In genomic region chr2:46519265-46519664, GRCh38 we compare ENCODE assay signal across 25 cellular contexts. TPM values are rescaled to one million over a fixed set of nuclear protein-coding genes. Genes with fewer than 3 reads are reported as not detected.
"Had no signal": no experiment of that assay in that cellular context is flagged by ENCODE, and none has a peak within 500 bp of the region (broad histone marks: within the 10 kb centered on the region; RNA-seq: fewer than 3 reads in every experiment).

No MANE protein-coding gene starts in this region.

- DNase-seq: effector memory CD4-positive, alpha-beta T cell; islet precursor cell; lower lobe of right lung; natural killer cell; ovary; stimulated activated CD4-positive, alpha-beta T cell treated with anti-CD3 and anti-CD28 coated beads, Interleukin-12 subunit alpha, Interleukin-12 subunit beta, amount 100 ng/mL, for 4 hours; stimulated activated naive CD4-positive, alpha-beta T cell treated with Interleukin-2 at 50 U/mL for 16 hours; thyroid gland had no signal

- H3K27me3 ChIP-seq: gastrocnemius medialis, heart right ventricle, ovary, right atrium auricular region, sigmoid colon, suprapubic skin, thyroid gland had no signal

- ATAC-seq: esophagus mucosa, natural killer cell had no signal

- H3K36me3 Mint-ChIP-seq: type B pancreatic cell had no signal

- H3K27ac ChIP-seq: lower lobe of right lung, ovary, thyroid gland had no signal

- H3K9me3 ChIP-seq: gastrocnemius medialis, ovary, thyroid gland had no signal

- H3K4me1 Mint-ChIP-seq: natural killer cell, neural crest cell had no signal

- H3K27ac Mint-ChIP-seq: memory B cell, mesothelial cell of epicardium, natural killer cell, type B pancreatic cell had no signal

- H3K4me3 ChIP-seq: coronary artery, gastrocnemius medialis, heart right ventricle, lower lobe of right lung, ovary, right atrium auricular region, sigmoid colon, skin epidermis, suprapubic skin, thyroid gland had no signal

- H3K4me1 ChIP-seq: thyroid gland had no signal

- H3K4me3 Mint-ChIP-seq: memory B cell, mesothelial cell of epicardium, natural killer cell, neural crest cell, type B pancreatic cell had no signal

- H3K36me3 ChIP-seq: gastrocnemius medialis, heart right ventricle, lower lobe of right lung, ovary, right atrium auricular region, sigmoid colon, suprapubic skin, thyroid gland had no signal

- H3K27me3 Mint-ChIP-seq: memory B cell, type B pancreatic cell had no signal

RNA-seq across cellular contexts. Expression of gene TMEM247, which starts 39.9 kb away (rescaled TPM):
- total RNA-seq: esophagus mucosa, fibroblast of villous mesenchyme, gastrocnemius medialis, heart right ventricle, left lobe of liver, lower lobe of right lung, mesothelial cell of epicardium, mucosa of gallbladder, myocyte, natural killer cell, neural crest cell, ovary, posterior vena cava, right atrium auricular region, sigmoid colon, suprapubic skin, thyroid gland had no signal
